Comparison of ENCODE assay signal across 9 cellular contexts in the genomic region with DNA sequence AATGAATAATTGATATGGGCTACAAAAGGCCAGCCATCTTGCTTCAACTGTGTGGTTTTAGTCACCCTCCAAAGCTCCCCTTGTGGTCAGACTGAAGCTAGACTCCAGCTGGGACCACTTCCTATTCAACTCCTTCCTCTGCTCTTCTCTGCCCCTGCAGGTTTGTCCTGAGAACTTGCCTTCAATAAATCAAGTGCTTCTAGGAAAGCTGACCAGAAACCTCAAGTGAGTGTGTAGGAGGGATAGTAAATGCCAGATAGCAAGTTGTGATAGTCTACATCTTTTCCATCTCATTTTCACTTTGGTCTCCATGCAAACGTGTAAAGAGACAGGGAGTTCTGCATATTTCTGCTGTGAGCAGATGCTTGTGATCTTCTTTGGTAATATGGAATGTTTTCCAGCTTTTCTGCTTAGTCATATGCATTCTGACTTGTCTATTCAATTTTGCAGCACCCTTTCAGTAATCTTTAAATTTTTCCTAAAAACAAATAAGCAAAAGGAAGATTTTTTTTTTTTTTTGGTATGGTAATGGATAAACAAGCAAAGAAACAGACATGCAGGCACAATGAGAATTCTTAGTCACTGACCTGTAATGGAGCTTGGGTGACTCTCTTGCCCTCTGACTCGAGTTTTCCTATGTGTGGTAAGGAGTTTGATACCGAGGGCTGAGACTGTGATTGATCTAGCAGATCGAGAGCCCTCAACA.
DNase-seq lines count a peak whose midpoint lies in the region; ATAC-seq and TF ChIP-seq lines count a peak whose summit lies in the region.
"Had no signal": no experiment of that assay in that cellular context is flagged by ENCODE, and none has a peak within 500 bp of the region (broad histone marks: within the 10 kb centered on the region; RNA-seq: fewer than 3 reads in every experiment).

No MANE protein-coding gene starts in this region.

- no peaks in the 10 kb centered on the region for H3K4me1 Mint-ChIP-seq in T-cell

- TF ChIP-seq CTCF in WERI-Rb-1 (IDR thresholded peaks at IDR 0.05; ENCODE audit: low read depth, low read length) (peak; percentile 69), colonic mucosa (IDR thresholded peaks at IDR 0.05) (no peak)

- DNase-seq in D341Med (ENCODE audit: low spot score): peak; percentile 32
- peak; percentile 20 for DNase-seq in LoVo (ENCODE audit: low spot score)
- DNase-seq in WERI-Rb-1: peak; percentile 61
- DNase-seq in left kidney (ENCODE audit: low read depth, low spot score): peak; percentile 88
- no peak for DNase-seq in T-cell
- DNase-seq in colonic mucosa: no peak
- no peak for DNase-seq in cortex of kidney (lab: John Stamatoyannopoulos, UW)

- H3K36me3 Mint-ChIP-seq in T-cell: no peaks in the 10 kb centered on the region

- H3K4me1 ChIP-seq in colonic mucosa: no peaks in the 10 kb centered on the region
- H3K4me1 ChIP-seq: tibial nerve had no signal

- ATAC-seq in HG03469 (IDR thresholded peaks at IDR 0.05; ENCODE audit: unreplicated experiment) (no peak), T-cell (replicated peaks in 1 of 4) (no peak)

- POLR2A ChIA-PET in T-cell (lab: Charles Lee): no interaction called here

- no peak overlapping the region for H3K27ac ChIP-seq in WERI-Rb-1
- no peak overlapping the region for H3K27ac ChIP-seq in colonic mucosa
- H3K27ac ChIP-seq: tibial nerve had no signal

- H3K27me3 ChIP-seq in WERI-Rb-1 (ENCODE audit: insufficient read depth, low read depth, severe bottlenecking) (no peaks in the 10 kb centered on the region), colonic mucosa (no peaks in the 10 kb centered on the region)
- H3K27me3 ChIP-seq: tibial nerve had no signal

- CTCF ChIA-PET in T-cell (lab: Charles Lee): no interaction called here

- no peak overlapping the region for H3K27ac Mint-ChIP-seq in T-cell

- no peaks in the 10 kb centered on the region for H3K27me3 Mint-ChIP-seq in T-cell

- H3K4me3 ChIP-seq in WERI-Rb-1 (ENCODE audit: low read depth, low read length) (no peak overlapping the region), colonic mucosa (no peak overlapping the region)
- H3K4me3 ChIP-seq: tibial nerve had no signal

- no peaks in the 10 kb centered on the region for H3K9me3 ChIP-seq in WERI-Rb-1 (ENCODE audit: severe bottlenecking)
- no peaks in the 10 kb centered on the region for H3K9me3 ChIP-seq in colonic mucosa
- H3K9me3 ChIP-seq: tibial nerve had no signal

- H3K9ac ChIP-seq in colonic mucosa (ENCODE audit: low read depth in 2 of 2, low read length in 2 of 2): no peak overlapping the region

- intact Hi-C loops in colonic mucosa (cut with DNase I): no loop called here

- no peak overlapping the region for H3K4me3 Mint-ChIP-seq in T-cell

- no peaks in the 10 kb centered on the region for H3K36me3 ChIP-seq in WERI-Rb-1
- no peaks in the 10 kb centered on the region for H3K36me3 ChIP-seq in colonic mucosa
- H3K36me3 ChIP-seq: tibial nerve had no signal

- peaks cover 0 to 4% (median 3%) of the 10 kb centered on the region in 3 donors for H3K9me3 Mint-ChIP-seq in T-cell

Comparison
In these comparisons a context has a peak if more than half of its experiments do, and no peak if none do; other contexts are left out.
1. DNase-seq: peak in D341Med (single experiment), LoVo (single experiment), WERI-Rb-1 (single experiment) and left kidney (single experiment); none in T-cell (0 of 34), colonic mucosa (single experiment) and cortex of kidney (single experiment).